8 cellular contexts compared by ENCODE assay signal in genomic region chr2:43086451-43087221, GRCh38.
DNase-seq lines count a peak whose midpoint lies in the region; ATAC-seq and TF ChIP-seq lines count a peak whose summit lies in the region.

No MANE protein-coding gene starts in this region.

- H4K20me1 ChIP-seq in IMR-90 (ENCODE audit: insufficient read depth, low read length), result no peaks in the 10 kb centered on the region

- CTCF ChIA-PET in IMR-90 (lab: Yijun Ruan, JAX), result interaction anchor here (0.5 kb wide), 1 partner anchor 52 kb away, joined by 4 read pairs; no protein-coding TSS in a partner anchor

- peaks cover 0 to 49% of the 10 kb centered on the region in 2 experiments; a peak in 2 of 4 replicates for H3K79me1 ChIP-seq in IMR-90 (ENCODE audit: low read depth in 1 of 2, low read length in 2 of 2)

- peak in 3 of 4 donors; percentile 16 to 84 (median 70) for TF ChIP-seq EP300 in upper lobe of left lung (IDR thresholded peaks at IDR 0.05)

- H2BK15ac ChIP-seq in IMR-90 (ENCODE audit: low read depth, low read length), result peak overlapping the region; percentile 100

- in situ Hi-C loops in IMR-90 (cut with MboI; ENCODE audit: low sequenced_read_pairs), result no loop called here

- peak overlapping the region; percentile 100 for H2BK120ac ChIP-seq in IMR-90 (ENCODE audit: low read depth, low read length)

- H4K8ac ChIP-seq in IMR-90 (ENCODE audit: low read depth in 2 of 2, low read length in 2 of 2), result peak overlapping the region; percentile 95 to 96

- dilution Hi-C loops in IMR-90 (cut with HindIII; ENCODE audit: low sequenced_read_pairs, unreplicated experiment), result no loop called here

- H3K4me2 ChIP-seq in IMR-90 (ENCODE audit: low read depth, low read length), result peak overlapping the region; percentile 11; the same call in 1 of the 2 replicates

- H3K14ac ChIP-seq in IMR-90 (replicated peaks; ENCODE audit: low read depth, low read length), result peak overlapping the region; percentile 99

- peak overlapping the region; percentile 79 for H2AFZ ChIP-seq in IMR-90 (replicated peaks; ENCODE audit: low read length, poor library complexity)

- no peak overlapping the region for H3K4me3 Mint-ChIP-seq in effector memory CD8-positive, alpha-beta T cell

- peak overlapping the region; percentile 29 to 54 for H3K27ac Mint-ChIP-seq in effector memory CD8-positive, alpha-beta T cell

- BruUV-seq in IMR-90 (replicated peaks; lab: Mats Ljungman, UMichigan), result no TSS peak

- peak overlapping the region; percentile 99 for H2AK9ac ChIP-seq in IMR-90 (replicated peaks; ENCODE audit: low read depth, low read length, poor library complexity)

- TF ChIP-seq POLR2A in IMR-90 (IDR thresholded peaks at IDR 0.05; ENCODE audit: low read depth, low read length), result peak; percentile 64; the same call in 1 of the 2 replicates
- peak in 1 of 4 donors; percentile 16 for TF ChIP-seq POLR2A in upper lobe of left lung (IDR thresholded peaks at IDR 0.05)

- H3K36me3 ChIP-seq in IMR-90 (ENCODE audit: control insufficient read depth, insufficient read depth, low read length), result no peaks in the 10 kb centered on the region
- no peaks in the 10 kb centered on the region for H3K36me3 ChIP-seq in upper lobe of left lung

- ATAC-seq in IMR-90 (ENCODE audit: low read depth) (peak; percentile 87), upper lobe of left lung (ENCODE audit: low FRiP score in 2 of 2) (peak; percentile 83 to 90), GM21528 (IDR thresholded peaks at IDR 0.05; ENCODE audit: low FRiP score, unreplicated experiment) (no peak), GM21423 (IDR thresholded peaks at IDR 0.05; ENCODE audit: unreplicated experiment) (no peak)
- no peak for ATAC-seq in effector memory CD8-positive, alpha-beta T cell (replicated peaks)

- no peaks in the 10 kb centered on the region for H3K27me3 Mint-ChIP-seq in effector memory CD8-positive, alpha-beta T cell

- peak overlapping the region; percentile 100 for H3K4ac ChIP-seq in IMR-90 (ENCODE audit: low read depth, low read length)

- H4K5ac ChIP-seq in IMR-90 (ENCODE audit: low read depth, low read length), result peak overlapping the region; percentile 100

- peak overlapping the region; percentile 100 for H2BK5ac ChIP-seq in IMR-90 (ENCODE audit: low read depth, low read length, poor library complexity, severe bottlenecking)

- H3K56ac ChIP-seq in IMR-90 (ENCODE audit: extremely low read depth, insufficient read depth, low read length), result peak overlapping the region; percentile 93

- H3K9me3 ChIP-seq in IMR-90 (ENCODE audit: control insufficient read depth, insufficient read depth, low read length) (peaks cover 5% of the 10 kb centered on the region; the same call in 1 of the 2 replicates), upper lobe of left lung (no peaks in the 10 kb centered on the region)

- H3K4me3 ChIP-seq in IMR-90 (ENCODE audit: insufficient read depth, low read depth, low read length) (no peak overlapping the region), upper lobe of left lung (no peak overlapping the region)

- DNase-seq in IMR-90 (peak; percentile 100), lung microvascular endothelial cell (ENCODE audit: low read depth in 2 of 2) (peak; percentile 94 to 97), upper lobe of left lung (peak in 1 of 2 donors; percentile 37), midbrain (lab: John Stamatoyannopoulos, UW) (no peak)
- DNase-seq in effector memory CD8-positive, alpha-beta T cell, result no peak
- DNase-seq in activated naive CD4-positive, alpha-beta T cell treated with anti-CD3 and anti-CD28 coated beads, Interleukin-2, amount 50 U/mL, for 16 hours, result no peak

- H3K27ac ChIP-seq in IMR-90 (ENCODE audit: insufficient read depth, low read length) (peak overlapping the region; percentile 99), upper lobe of left lung (peak overlapping the region; percentile 86 to 90 (median 88))

- TF ChIP-seq CTCF in IMR-90 (conservative IDR thresholded peaks at IDR 0.05; ENCODE audit: low read depth, low read length) (no peak), upper lobe of left lung (IDR thresholded peaks at IDR 0.05) (no peak)

- peak overlapping the region; percentile 51 for H3K9ac ChIP-seq in IMR-90 (ENCODE audit: low read depth, low read length)

- H3K18ac ChIP-seq in IMR-90 (ENCODE audit: low read depth, low read length), result peak overlapping the region; percentile 99

- peak overlapping the region; percentile 100 for H2BK20ac ChIP-seq in IMR-90 (ENCODE audit: low read depth, low read length)

- H3K4me1 ChIP-seq in IMR-90 (ENCODE audit: control insufficient read depth, insufficient read depth, low read length) (peaks cover 61% of the 10 kb centered on the region), upper lobe of left lung (peaks cover 57 to 72% (median 58%) of the 10 kb centered on the region in 4 donors)

- peak overlapping the region; percentile 96 for H3K23ac ChIP-seq in IMR-90 (ENCODE audit: low read depth, low read length)

- H2AK5ac ChIP-seq in IMR-90 (ENCODE audit: low read depth, low read length), result peak overlapping the region; percentile 100

- H4K91ac ChIP-seq in IMR-90 (ENCODE audit: insufficient read depth, low read depth, low read length), result peak overlapping the region; percentile 100

- peak; percentile 29 for TF ChIP-seq RAD21 in IMR-90 (IDR thresholded peaks at IDR 0.05; ENCODE audit: low read length)

- peaks cover 50% of the 10 kb centered on the region for H3K9me1 ChIP-seq in IMR-90 (ENCODE audit: insufficient read depth, low read length)

- intact Hi-C loops in IMR-90 (cut with micrococcal nuclease), result loop anchor here (2.0 to 5.0 kb wide), 2 partner anchors 16 to 136 kb away; no protein-coding TSS in a partner anchor

- WGBS in IMR-90 (ENCODE audit: extremely low coverage in 2 of 2, insufficient read length in 1 of 2), 2 experiments, result 0% methylated on average over 4 of the region's 14 CpGs; no CpG with 5 or more reads in 1 of the 2 experiments
- WGBS in upper lobe of left lung, 2 donors, result 46 to 65% methylated on average over 13 of the region's 14 CpGs

- POLR2A ChIA-PET in IMR-90 (lab: Charles Lee; ENCODE audit: unreplicated experiment), result interaction anchor here (0.7 to 1.5 kb wide), 5 partner anchors 9 to 392 kb away, joined by 3 to 6 read pairs (median 3); no protein-coding TSS in a partner anchor

- H3K36me3 Mint-ChIP-seq in effector memory CD8-positive, alpha-beta T cell (ENCODE audit: insufficient read depth), result no peaks in the 10 kb centered on the region

- H3K9me3 Mint-ChIP-seq in effector memory CD8-positive, alpha-beta T cell, result no peaks in the 10 kb centered on the region

- H3K27me3 ChIP-seq in IMR-90 (ENCODE audit: control insufficient read depth, insufficient read depth, low read length), result no peaks in the 10 kb centered on the region
- H3K27me3 ChIP-seq in upper lobe of left lung, result no peaks in the 10 kb centered on the region

- peaks cover 9 to 10% of the 10 kb centered on the region in 2 donors for H3K4me1 Mint-ChIP-seq in effector memory CD8-positive, alpha-beta T cell (ENCODE audit: low read depth in 2 of 2)

TF ChIP-seq in IMR-90, 13 proteins besides CTCF, POLR2A, EP300 and RAD21:
- TF ChIP-seq CEBPB (IDR thresholded peaks at IDR 0.05; ENCODE audit: low read depth, low read length) (peak; percentile 28; the same call in 1 of the 2 replicates), MAFK (IDR thresholded peaks at IDR 0.05; ENCODE audit: low read depth, low read length) (peak; percentile 10; the same call in 1 of the 2 replicates), RCOR1 (IDR thresholded peaks at IDR 0.05; ENCODE audit: insufficient replicate concordance, low read length) (peak; percentile 71), SMC3 (IDR thresholded peaks at IDR 0.05; ENCODE audit: low read depth, low read length) (no peak; the same call in 1 of the 2 replicates), MAZ (IDR thresholded peaks at IDR 0.05; ENCODE audit: borderline replicate concordance, low read depth, low read length) (peak; percentile 67; the same call in 1 of the 2 replicates), USF2 (IDR thresholded peaks at IDR 0.05; ENCODE audit: low read depth, low read length) (no peak), FOS (IDR thresholded peaks at IDR 0.05; ENCODE audit: low read depth, low read length) (peak; percentile 88)

Comparison
In these comparisons a context has a peak if more than half of its experiments do, and no peak if none do; other contexts are left out.
1. ATAC-seq: peak in IMR-90 (single experiment) and upper lobe of left lung (2 of 2); none in effector memory CD8-positive, alpha-beta T cell (single experiment), GM21528 (single experiment) and GM21423 (single experiment).
2. DNase-seq: peak in IMR-90 (single experiment) and lung microvascular endothelial cell (2 of 2); none in effector memory CD8-positive, alpha-beta T cell (0 of 3), activated naive CD4-positive, alpha-beta T cell treated with anti-CD3 and anti-CD28 coated beads, Interleukin-2, amount 50 U/mL, for 16 hours (single experiment) and midbrain (single experiment).